In genomic region chr20:16491277-16491912, GRCh38 we compare ENCODE assay signal across 13 cellular contexts.
DNase-seq lines count a peak whose midpoint lies in the region; ATAC-seq and TF ChIP-seq lines count a peak whose summit lies in the region.
"Had no signal": no experiment of that assay in that cellular context is flagged by ENCODE, and none has a peak within 500 bp of the region (broad histone marks: within the 10 kb centered on the region; RNA-seq: fewer than 3 reads in every experiment).

No MANE protein-coding gene starts in this region.

- no peaks in the 10 kb centered on the region for H3K27me3 ChIP-seq in right atrium auricular region
- H3K27me3 ChIP-seq in upper lobe of right lung, result no peaks in the 10 kb centered on the region
- H3K27me3 ChIP-seq in SK-N-SH (ENCODE audit: insufficient read depth), result no peaks in the 10 kb centered on the region
- H3K27me3 ChIP-seq: ascending aorta, esophagus squamous epithelium, right lobe of liver had no signal

- intact Hi-C loops in Right ventricle myocardium inferior (cut with DNase I) (no loop called here), upper lobe of right lung (cut with DNase I) (no loop called here)

- CTCF ChIA-PET in SK-N-SH (lab: Yijun Ruan, JAX), result interaction anchor here (2.0 kb wide), 1 partner anchor 16 kb away, joined by 10 read pairs; no protein-coding TSS in a partner anchor

- H3K4me1 ChIP-seq in right atrium auricular region (no peaks in the 10 kb centered on the region), upper lobe of right lung (no peaks in the 10 kb centered on the region), SK-N-SH (ENCODE audit: control insufficient read depth in 1 of 2, insufficient read depth in 2 of 2, low read depth in 1 of 2, low read length in 1 of 2) (no peaks in the 10 kb centered on the region; a peak in 1 of 4 replicates)
- H3K4me1 ChIP-seq: A549, ascending aorta, esophagus squamous epithelium had no signal

- TF ChIP-seq CTCF in right atrium auricular region (IDR thresholded peaks at IDR 0.05) (no peak), fibroblast of mammary gland (conservative IDR thresholded peaks at IDR 0.05; ENCODE audit: control insufficient read depth, insufficient read depth, low read depth, low read length) (no peak), upper lobe of right lung (IDR thresholded peaks at IDR 0.05) (no peak), SK-N-SH (IDR thresholded peaks at IDR 0.05) (no peak)

- H2AFZ ChIP-seq in SK-N-SH (ENCODE audit: low read depth), result no peak overlapping the region

- no peaks in the 10 kb centered on the region for H3F3A ChIP-seq in SK-N-SH (replicated peaks; ENCODE audit: insufficient read depth)

- no peaks in the 10 kb centered on the region for H3K9me3 ChIP-seq in right atrium auricular region
- H3K9me3 ChIP-seq in upper lobe of right lung, result no peaks in the 10 kb centered on the region
- no peaks in the 10 kb centered on the region for H3K9me3 ChIP-seq in SK-N-SH
- H3K9me3 ChIP-seq: A549, ascending aorta, esophagus squamous epithelium, right lobe of liver had no signal

- no peak for DNase-seq in Right ventricle myocardium inferior (ENCODE audit: missing footprints)
- no peak for DNase-seq in right atrium auricular region (ENCODE audit: low spot score)
- DNase-seq in fibroblast of mammary gland (ENCODE audit: low read depth), result peak; percentile 80
- DNase-seq in upper lobe of right lung, result no peak
- DNase-seq in ACHN, result no peak
- DNase-seq in SK-N-SH, result no peak
- DNase-seq in NCI-H748 (lab: John Stamatoyannopoulos, UW; ENCODE audit: unreplicated experiment), result no peak
- DNase-seq: esophagus squamous epithelium, right lobe of liver had no signal

- peak; percentile 44 for ATAC-seq in Right ventricle myocardium inferior
- ATAC-seq in HG03025 (IDR thresholded peaks at IDR 0.05; ENCODE audit: low FRiP score, unreplicated experiment), result peak; percentile 82
- ATAC-seq in upper lobe of right lung, result peak; percentile 79
- ATAC-seq: A549, HCT116 had no signal

- H3K9me2 ChIP-seq in SK-N-SH, result no peaks in the 10 kb centered on the region

- H3K36me3 ChIP-seq in right atrium auricular region (no peaks in the 10 kb centered on the region), upper lobe of right lung (peaks cover 16% of the 10 kb centered on the region), SK-N-SH (replicated peaks in 1 of 2; ENCODE audit: control insufficient read depth in 1 of 2, insufficient read depth in 2 of 2, low read length in 1 of 2) (peaks cover 0 to 6% of the 10 kb centered on the region in 2 experiments)

- WGBS in SK-N-SH (ENCODE audit: low lambda C conversion rate), result 91% methylated on average over 7 of the region's 7 CpGs

- H4K20me1 ChIP-seq in SK-N-SH (ENCODE audit: insufficient read depth), result no peaks in the 10 kb centered on the region

- no peak for TF ChIP-seq RAD21 in SK-N-SH (IDR thresholded peaks at IDR 0.05; ENCODE audit: low read length)

- no peaks in the 10 kb centered on the region for H3K79me2 ChIP-seq in SK-N-SH (ENCODE audit: insufficient read depth)

- no peak overlapping the region for H3K27ac ChIP-seq in right atrium auricular region
- no peak overlapping the region for H3K27ac ChIP-seq in upper lobe of right lung
- no peak overlapping the region for H3K27ac ChIP-seq in SK-N-SH (ENCODE audit: low read depth in 2 of 2, low read length in 1 of 2)
- H3K27ac ChIP-seq: A549, ascending aorta, esophagus squamous epithelium, right lobe of liver had no signal

- H3K9ac ChIP-seq in SK-N-SH, result no peak overlapping the region

- H3K4me2 ChIP-seq in SK-N-SH, result no peak overlapping the region
- H3K4me2 ChIP-seq: A549 had no signal

- H3K4me3 ChIP-seq in right atrium auricular region (no peak overlapping the region), fibroblast of mammary gland (ENCODE audit: control insufficient read depth, low read depth, low read length) (no peak overlapping the region), upper lobe of right lung (no peak overlapping the region), SK-N-SH (ENCODE audit: low read depth in 2 of 2, low read length in 1 of 2) (no peak overlapping the region)
- H3K4me3 ChIP-seq: A549, ascending aorta, esophagus squamous epithelium, right lobe of liver had no signal

- no peak for TF ChIP-seq EP300 in SK-N-SH (IDR thresholded peaks at IDR 0.05; ENCODE audit: borderline replicate concordance in 1 of 2, low read depth in 1 of 2, low read length in 1 of 2)

- in situ Hi-C loops in ACHN (cut with HindIII; ENCODE audit: low pct_ligation_motif_present, low pct_unique_long_range_greater_than_20kb, low sequenced_read_pairs), result no loop called here

- POLR2A ChIA-PET in SK-N-SH (lab: Yijun Ruan, JAX), result no interaction called here

TF ChIP-seq in SK-N-SH, 30 proteins besides CTCF, POLR2A, EP300 and RAD21:
- TF ChIP-seq MAX (IDR thresholded peaks at IDR 0.05; ENCODE audit: low read depth), result no peak
- no peak for TF ChIP-seq MXI1 (IDR thresholded peaks at IDR 0.05; ENCODE audit: low read depth, low read length)
- no peak for TF ChIP-seq TEAD4 (IDR thresholded peaks at IDR 0.05; ENCODE audit: borderline replicate concordance, insufficient read depth)
- no peak for TF ChIP-seq JUND (IDR thresholded peaks at IDR 0.05)
- TF ChIP-seq USF1 (IDR thresholded peaks at IDR 0.05; ENCODE audit: borderline replicate concordance, low read depth), result no peak
- no peak for TF ChIP-seq FOXJ3 (CRISPR knock-in tag; IDR thresholded peaks at IDR 0.05)
- no peak for TF ChIP-seq RFX5 (IDR thresholded peaks at IDR 0.05; ENCODE audit: low read length)
- no peak for TF ChIP-seq ELF1 (IDR thresholded peaks at IDR 0.05)
